1 cellular context compared by ENCODE assay signal in the genomic region with DNA sequence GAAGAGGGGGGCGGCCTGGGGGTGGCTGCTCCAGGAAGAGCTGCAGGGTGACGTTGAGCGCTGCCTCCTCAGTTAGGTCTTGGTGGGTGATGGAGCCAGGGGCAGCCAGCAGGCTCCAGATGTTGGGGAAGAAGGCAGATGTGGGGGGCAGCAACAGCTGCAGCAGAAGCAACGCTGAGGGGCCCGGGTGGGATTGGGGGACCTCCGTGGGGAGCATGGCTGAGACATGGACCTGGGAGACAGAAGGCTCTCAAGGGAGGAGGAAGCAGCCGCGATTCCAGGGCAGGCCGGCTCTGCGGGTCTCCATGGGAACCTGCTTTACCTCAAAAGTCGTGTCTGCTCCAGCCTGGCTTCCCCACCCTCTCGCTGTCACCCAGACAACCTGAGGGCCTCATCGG.
TF ChIP-seq lines count a peak whose summit lies in the region.

No MANE protein-coding gene starts in this region.

TF ChIP-seq in HepG2, 621 proteins besides CTCF, POLR2A, EP300 and RAD21:
- no peak for TF ChIP-seq KLF9 (CRISPR knock-in tag; IDR thresholded peaks at IDR 0.05; ENCODE audit: low read depth)
- TF ChIP-seq HMG20B (CRISPR knock-in tag; conservative IDR thresholded peaks at IDR 0.05): no peak
- peak; percentile 60; the same call in 1 of the 2 replicates for TF ChIP-seq RFX3 (CRISPR knock-in tag; IDR thresholded peaks at IDR 0.05)
- TF ChIP-seq ZNF768 (CRISPR knock-in tag; IDR thresholded peaks at IDR 0.05): peak; percentile 0; the same call in 1 of the 2 replicates
- TF ChIP-seq TGIF2 (CRISPR knock-in tag; IDR thresholded peaks at IDR 0.05): no peak
- TF ChIP-seq ZBTB49 (CRISPR knock-in tag; IDR thresholded peaks at IDR 0.05; ENCODE audit: borderline replicate concordance): no peak
- TF ChIP-seq ZNF652 (CRISPR knock-in tag; IDR thresholded peaks at IDR 0.05; ENCODE audit: borderline replicate concordance, low read depth): no peak
- peak; percentile 8; the same call in 1 of the 2 replicates for TF ChIP-seq AKAP8 (CRISPR knock-in tag; IDR thresholded peaks at IDR 0.05)
